ENCODE assay signal across 1 cellular context in genomic region chr16:75477680-75478473, GRCh38.
TF ChIP-seq lines count a peak whose summit lies in the region.

No MANE protein-coding gene starts in this region.

TF ChIP-seq in GM12878, 131 proteins besides CTCF, POLR2A, EP300 and RAD21:
- TF ChIP-seq CREM (IDR thresholded peaks at IDR 0.05; ENCODE audit: low read depth) (no peak), KAT2A (conservative IDR thresholded peaks at IDR 0.05; ENCODE audit: control insufficient read depth, low read depth, low read length) (no peak), ELK1 (IDR thresholded peaks at IDR 0.05; ENCODE audit: low read depth, low read length) (no peak), BCLAF1 (IDR thresholded peaks at IDR 0.05) (no peak), EED (IDR thresholded peaks at IDR 0.05; ENCODE audit: low read depth) (no peak), ATF2 (IDR thresholded peaks at IDR 0.05; ENCODE audit: low read length) (no peak), MAX (IDR thresholded peaks at IDR 0.05; ENCODE audit: low read depth, low read length) (no peak), PBX3 (IDR thresholded peaks at IDR 0.05; ENCODE audit: insufficient replicate concordance, low read depth, low read length) (no peak), CHD2 (IDR thresholded peaks at IDR 0.05; ENCODE audit: borderline replicate concordance, low read depth, low read length) (no peak), PKNOX1 (IDR thresholded peaks at IDR 0.05) (no peak), JUND (IDR thresholded peaks at IDR 0.05; ENCODE audit: low read depth, low read length) (no peak), CEBPZ (IDR thresholded peaks at IDR 0.05; ENCODE audit: low read depth, low read length) (no peak), SUZ12 (IDR thresholded peaks at IDR 0.05; ENCODE audit: unreplicated experiment) (no peak)
